1 cellular context compared by ENCODE assay signal in genomic region chr6:89080281-89081128, GRCh38.
TF ChIP-seq lines count a peak whose summit lies in the region.

Gene PNRC1, plus strand, starts transcription at chr6:89080751. Its CDS starts 144 bp downstream, at chr6:89080895.

TF ChIP-seq in HepG2, 621 proteins besides CTCF, POLR2A, EP300 and RAD21 (continued from another document and continues in another):
- peak; percentile 81; the same call in 1 of the 2 replicates for TF ChIP-seq ZNF280B (CRISPR knock-in tag; IDR thresholded peaks at IDR 0.05; ENCODE audit: borderline replicate concordance)
- no peak for TF ChIP-seq NFE2L1 (CRISPR knock-in tag; IDR thresholded peaks at IDR 0.05; ENCODE audit: borderline replicate concordance)
- peak; percentile 90; the same call in 1 of the 2 replicates for TF ChIP-seq ZNF225 (CRISPR knock-in tag; IDR thresholded peaks at IDR 0.05)
- TF ChIP-seq, protein P1, sequence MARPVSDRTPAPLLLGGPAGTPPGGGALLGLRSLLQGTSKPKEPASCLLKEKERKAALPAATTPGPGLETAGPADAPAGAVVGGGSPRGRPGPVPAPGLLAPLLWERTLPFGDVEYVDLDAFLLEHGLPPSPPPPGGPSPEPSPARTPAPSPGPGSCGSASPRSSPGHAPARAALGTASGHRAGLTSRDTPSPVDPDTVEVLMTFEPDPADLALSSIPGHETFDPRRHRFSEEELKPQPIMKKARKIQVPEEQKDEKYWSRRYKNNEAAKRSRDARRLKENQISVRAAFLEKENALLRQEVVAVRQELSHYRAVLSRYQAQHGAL (CRISPR knock-in tag; IDR thresholded peaks at IDR 0.05; ENCODE audit: not compliant biosample characterization), result no peak
- TF ChIP-seq MLXIP (CRISPR knock-in tag; IDR thresholded peaks at IDR 0.05; ENCODE audit: borderline replicate concordance), result no peak
- peak; percentile 19; the same call in 1 of the 2 replicates for TF ChIP-seq ZNF589 (CRISPR knock-in tag; conservative IDR thresholded peaks at IDR 0.05)
- TF ChIP-seq, protein P2, sequence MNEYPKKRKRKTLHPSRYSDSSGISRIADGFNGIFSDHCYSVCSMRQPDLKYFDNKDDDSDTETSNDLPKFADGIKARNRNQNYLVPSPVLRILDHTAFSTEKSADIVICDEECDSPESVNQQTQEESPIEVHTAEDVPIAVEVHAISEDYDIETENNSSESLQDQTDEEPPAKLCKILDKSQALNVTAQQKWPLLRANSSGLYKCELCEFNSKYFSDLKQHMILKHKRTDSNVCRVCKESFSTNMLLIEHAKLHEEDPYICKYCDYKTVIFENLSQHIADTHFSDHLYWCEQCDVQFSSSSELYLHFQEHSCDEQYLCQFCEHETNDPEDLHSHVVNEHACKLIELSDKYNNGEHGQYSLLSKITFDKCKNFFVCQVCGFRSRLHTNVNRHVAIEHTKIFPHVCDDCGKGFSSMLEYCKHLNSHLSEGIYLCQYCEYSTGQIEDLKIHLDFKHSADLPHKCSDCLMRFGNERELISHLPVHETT (CRISPR knock-in tag; conservative IDR thresholded peaks at IDR 0.05), result no peak
- TF ChIP-seq RFXANK (CRISPR knock-in tag; IDR thresholded peaks at IDR 0.05), result 0 out of 2 replicates have a peak, but pooled peaks have one; percentile 38
- TF ChIP-seq, protein P3, sequence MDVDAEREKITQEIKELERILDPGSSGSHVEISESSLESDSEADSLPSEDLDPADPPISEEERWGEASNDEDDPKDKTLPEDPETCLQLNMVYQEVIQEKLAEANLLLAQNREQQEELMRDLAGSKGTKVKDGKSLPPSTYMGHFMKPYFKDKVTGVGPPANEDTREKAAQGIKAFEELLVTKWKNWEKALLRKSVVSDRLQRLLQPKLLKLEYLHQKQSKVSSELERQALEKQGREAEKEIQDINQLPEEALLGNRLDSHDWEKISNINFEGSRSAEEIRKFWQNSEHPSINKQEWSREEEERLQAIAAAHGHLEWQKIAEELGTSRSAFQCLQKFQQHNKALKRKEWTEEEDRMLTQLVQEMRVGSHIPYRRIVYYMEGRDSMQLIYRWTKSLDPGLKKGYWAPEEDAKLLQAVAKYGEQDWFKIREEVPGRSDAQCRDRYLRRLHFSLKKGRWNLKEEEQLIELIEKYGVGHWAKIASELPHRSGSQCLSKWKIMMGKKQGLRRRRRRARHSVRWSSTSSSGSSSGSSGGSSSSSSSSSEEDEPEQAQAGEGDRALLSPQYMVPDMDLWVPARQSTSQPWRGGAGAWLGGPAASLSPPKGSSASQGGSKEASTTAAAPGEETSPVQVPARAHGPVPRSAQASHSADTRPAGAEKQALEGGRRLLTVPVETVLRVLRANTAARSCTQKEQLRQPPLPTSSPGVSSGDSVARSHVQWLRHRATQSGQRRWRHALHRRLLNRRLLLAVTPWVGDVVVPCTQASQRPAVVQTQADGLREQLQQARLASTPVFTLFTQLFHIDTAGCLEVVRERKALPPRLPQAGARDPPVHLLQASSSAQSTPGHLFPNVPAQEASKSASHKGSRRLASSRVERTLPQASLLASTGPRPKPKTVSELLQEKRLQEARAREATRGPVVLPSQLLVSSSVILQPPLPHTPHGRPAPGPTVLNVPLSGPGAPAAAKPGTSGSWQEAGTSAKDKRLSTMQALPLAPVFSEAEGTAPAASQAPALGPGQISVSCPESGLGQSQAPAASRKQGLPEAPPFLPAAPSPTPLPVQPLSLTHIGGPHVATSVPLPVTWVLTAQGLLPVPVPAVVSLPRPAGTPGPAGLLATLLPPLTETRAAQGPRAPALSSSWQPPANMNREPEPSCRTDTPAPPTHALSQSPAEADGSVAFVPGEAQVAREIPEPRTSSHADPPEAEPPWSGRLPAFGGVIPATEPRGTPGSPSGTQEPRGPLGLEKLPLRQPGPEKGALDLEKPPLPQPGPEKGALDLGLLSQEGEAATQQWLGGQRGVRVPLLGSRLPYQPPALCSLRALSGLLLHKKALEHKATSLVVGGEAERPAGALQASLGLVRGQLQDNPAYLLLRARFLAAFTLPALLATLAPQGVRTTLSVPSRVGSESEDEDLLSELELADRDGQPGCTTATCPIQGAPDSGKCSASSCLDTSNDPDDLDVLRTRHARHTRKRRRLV (CRISPR knock-in tag; IDR thresholded peaks at IDR 0.05), result no peak
- TF ChIP-seq TSC22D2 (CRISPR knock-in tag; IDR thresholded peaks at IDR 0.05; ENCODE audit: borderline replicate concordance), result peak; percentile 86; the same call in 1 of the 2 replicates
- TF ChIP-seq ZBTB42 (CRISPR knock-in tag; IDR thresholded peaks at IDR 0.05), result 0 out of 2 replicates have a peak, but pooled peaks have one; percentile 35
- TF ChIP-seq, protein P4, sequence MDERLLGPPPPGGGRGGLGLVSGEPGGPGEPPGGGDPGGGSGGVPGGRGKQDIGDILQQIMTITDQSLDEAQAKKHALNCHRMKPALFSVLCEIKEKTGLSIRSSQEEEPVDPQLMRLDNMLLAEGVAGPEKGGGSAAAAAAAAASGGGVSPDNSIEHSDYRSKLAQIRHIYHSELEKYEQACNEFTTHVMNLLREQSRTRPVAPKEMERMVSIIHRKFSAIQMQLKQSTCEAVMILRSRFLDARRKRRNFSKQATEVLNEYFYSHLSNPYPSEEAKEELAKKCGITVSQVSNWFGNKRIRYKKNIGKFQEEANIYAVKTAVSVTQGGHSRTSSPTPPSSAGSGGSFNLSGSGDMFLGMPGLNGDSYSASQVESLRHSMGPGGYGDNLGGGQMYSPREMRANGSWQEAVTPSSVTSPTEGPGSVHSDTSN (CRISPR knock-in tag; IDR thresholded peaks at IDR 0.05), result no peak
- TF ChIP-seq BRCA1 (CRISPR knock-in tag; IDR thresholded peaks at IDR 0.05), result 0 out of 2 replicates have a peak, but pooled peaks have one; percentile 51
- TF ChIP-seq BCL6 (CRISPR knock-in tag; IDR thresholded peaks at IDR 0.05), result peak; percentile 85
- peak; percentile 37; the same call in 1 of the 2 replicates for TF ChIP-seq ZNF646 (CRISPR knock-in tag; IDR thresholded peaks at IDR 0.05)
- TF ChIP-seq MBNL3 (CRISPR knock-in tag; conservative IDR thresholded peaks at IDR 0.05), result no peak
- TF ChIP-seq, protein P5, sequence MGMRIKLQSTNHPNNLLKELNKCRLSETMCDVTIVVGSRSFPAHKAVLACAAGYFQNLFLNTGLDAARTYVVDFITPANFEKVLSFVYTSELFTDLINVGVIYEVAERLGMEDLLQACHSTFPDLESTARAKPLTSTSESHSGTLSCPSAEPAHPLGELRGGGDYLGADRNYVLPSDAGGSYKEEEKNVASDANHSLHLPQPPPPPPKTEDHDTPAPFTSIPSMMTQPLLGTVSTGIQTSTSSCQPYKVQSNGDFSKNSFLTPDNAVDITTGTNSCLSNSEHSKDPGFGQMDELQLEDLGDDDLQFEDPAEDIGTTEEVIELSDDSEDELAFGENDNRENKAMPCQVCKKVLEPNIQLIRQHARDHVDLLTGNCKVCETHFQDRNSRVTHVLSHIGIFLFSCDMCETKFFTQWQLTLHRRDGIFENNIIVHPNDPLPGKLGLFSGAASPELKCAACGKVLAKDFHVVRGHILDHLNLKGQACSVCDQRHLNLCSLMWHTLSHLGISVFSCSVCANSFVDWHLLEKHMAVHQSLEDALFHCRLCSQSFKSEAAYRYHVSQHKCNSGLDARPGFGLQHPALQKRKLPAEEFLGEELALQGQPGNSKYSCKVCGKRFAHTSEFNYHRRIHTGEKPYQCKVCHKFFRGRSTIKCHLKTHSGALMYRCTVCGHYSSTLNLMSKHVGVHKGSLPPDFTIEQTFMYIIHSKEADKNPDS (CRISPR knock-in tag; IDR thresholded peaks at IDR 0.05), result 0 out of 2 replicates have a peak, but pooled peaks have one; percentile 45
- TF ChIP-seq, protein P6, sequence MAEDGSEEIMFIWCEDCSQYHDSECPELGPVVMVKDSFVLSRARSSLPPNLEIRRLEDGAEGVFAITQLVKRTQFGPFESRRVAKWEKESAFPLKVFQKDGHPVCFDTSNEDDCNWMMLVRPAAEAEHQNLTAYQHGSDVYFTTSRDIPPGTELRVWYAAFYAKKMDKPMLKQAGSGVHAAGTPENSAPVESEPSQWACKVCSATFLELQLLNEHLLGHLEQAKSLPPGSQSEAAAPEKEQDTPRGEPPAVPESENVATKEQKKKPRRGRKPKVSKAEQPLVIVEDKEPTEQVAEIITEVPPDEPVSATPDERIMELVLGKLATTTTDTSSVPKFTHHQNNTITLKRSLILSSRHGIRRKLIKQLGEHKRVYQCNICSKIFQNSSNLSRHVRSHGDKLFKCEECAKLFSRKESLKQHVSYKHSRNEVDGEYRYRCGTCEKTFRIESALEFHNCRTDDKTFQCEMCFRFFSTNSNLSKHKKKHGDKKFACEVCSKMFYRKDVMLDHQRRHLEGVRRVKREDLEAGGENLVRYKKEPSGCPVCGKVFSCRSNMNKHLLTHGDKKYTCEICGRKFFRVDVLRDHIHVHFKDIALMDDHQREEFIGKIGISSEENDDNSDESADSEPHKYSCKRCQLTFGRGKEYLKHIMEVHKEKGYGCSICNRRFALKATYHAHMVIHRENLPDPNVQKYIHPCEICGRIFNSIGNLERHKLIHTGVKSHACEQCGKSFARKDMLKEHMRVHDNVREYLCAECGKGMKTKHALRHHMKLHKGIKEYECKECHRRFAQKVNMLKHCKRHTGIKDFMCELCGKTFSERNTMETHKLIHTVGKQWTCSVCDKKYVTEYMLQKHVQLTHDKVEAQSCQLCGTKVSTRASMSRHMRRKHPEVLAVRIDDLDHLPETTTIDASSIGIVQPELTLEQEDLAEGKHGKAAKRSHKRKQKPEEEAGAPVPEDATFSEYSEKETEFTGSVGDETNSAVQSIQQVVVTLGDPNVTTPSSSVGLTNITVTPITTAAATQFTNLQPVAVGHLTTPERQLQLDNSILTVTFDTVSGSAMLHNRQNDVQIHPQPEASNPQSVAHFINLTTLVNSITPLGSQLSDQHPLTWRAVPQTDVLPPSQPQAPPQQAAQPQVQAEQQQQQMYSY (CRISPR knock-in tag; IDR thresholded peaks at IDR 0.05), result no peak
- no peak for TF ChIP-seq KLF12 (CRISPR knock-in tag; IDR thresholded peaks at IDR 0.05; ENCODE audit: borderline replicate concordance)
- TF ChIP-seq KLF11 (CRISPR knock-in tag; IDR thresholded peaks at IDR 0.05), result peak; percentile 62; the same call in 1 of the 2 replicates
- peak; percentile 67; the same call in 1 of the 2 replicates for TF ChIP-seq ZSCAN20 (CRISPR knock-in tag; IDR thresholded peaks at IDR 0.05; ENCODE audit: borderline replicate concordance)
- no peak for TF ChIP-seq NFE2 (CRISPR knock-in tag; IDR thresholded peaks at IDR 0.05)
- TF ChIP-seq ARHGAP35 (CRISPR knock-in tag; IDR thresholded peaks at IDR 0.05; ENCODE audit: borderline replicate concordance), result 0 out of 2 replicates have a peak, but pooled peaks have one; percentile 41
